Comparison of ENCODE assay signal across 1 cellular context in the genomic region with DNA sequence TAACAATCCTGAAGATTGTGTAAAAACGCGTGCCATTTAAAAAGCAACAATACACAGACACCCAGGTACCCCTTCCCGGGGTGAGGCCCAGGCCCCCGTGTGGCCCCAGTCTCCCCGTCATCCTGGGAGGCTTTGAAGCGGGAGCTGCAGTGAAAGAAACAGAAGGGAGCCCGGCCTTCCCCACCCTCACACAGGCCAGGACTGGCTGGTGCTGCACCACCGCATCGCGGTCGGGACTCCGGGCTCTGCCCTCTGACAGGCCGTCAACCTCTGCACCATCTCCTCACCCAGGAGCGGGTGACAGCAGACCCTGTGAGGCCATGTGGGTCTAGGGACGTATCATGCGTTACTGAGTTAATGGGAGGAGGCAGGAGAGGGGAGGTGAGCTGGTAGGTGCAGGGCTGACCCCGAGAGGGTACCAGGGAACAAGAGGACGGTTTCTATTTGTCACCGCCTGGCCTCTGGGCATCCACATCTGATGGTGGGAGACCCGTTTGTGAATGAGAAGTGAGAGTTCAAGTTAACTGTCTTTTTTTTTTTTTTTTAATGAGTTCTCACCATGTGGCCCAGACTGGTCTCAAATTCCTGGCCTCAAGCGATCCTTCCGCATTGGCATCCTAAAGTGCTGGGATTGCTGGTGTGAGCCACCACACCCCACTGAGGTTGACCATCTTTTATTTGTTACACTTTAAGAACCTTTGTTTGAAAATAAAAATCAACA.
TF ChIP-seq lines count a peak whose summit lies in the region.

No MANE protein-coding gene starts in this region.

TF ChIP-seq in WTC11, 78 proteins besides CTCF, POLR2A, EP300 and RAD21 (continued from another document):
- TF ChIP-seq TEAD1 (CRISPR knock-in tag; IDR thresholded peaks at IDR 0.05) (no peak), ZNF219 (CRISPR knock-in tag; IDR thresholded peaks at IDR 0.05; ENCODE audit: borderline replicate concordance) (no peak), EMX1 (CRISPR knock-in tag; IDR thresholded peaks at IDR 0.05) (no peak), MXD4 (CRISPR knock-in tag; IDR thresholded peaks at IDR 0.05; ENCODE audit: borderline replicate concordance) (no peak)
- TF ChIP-seq, protein P1, sequence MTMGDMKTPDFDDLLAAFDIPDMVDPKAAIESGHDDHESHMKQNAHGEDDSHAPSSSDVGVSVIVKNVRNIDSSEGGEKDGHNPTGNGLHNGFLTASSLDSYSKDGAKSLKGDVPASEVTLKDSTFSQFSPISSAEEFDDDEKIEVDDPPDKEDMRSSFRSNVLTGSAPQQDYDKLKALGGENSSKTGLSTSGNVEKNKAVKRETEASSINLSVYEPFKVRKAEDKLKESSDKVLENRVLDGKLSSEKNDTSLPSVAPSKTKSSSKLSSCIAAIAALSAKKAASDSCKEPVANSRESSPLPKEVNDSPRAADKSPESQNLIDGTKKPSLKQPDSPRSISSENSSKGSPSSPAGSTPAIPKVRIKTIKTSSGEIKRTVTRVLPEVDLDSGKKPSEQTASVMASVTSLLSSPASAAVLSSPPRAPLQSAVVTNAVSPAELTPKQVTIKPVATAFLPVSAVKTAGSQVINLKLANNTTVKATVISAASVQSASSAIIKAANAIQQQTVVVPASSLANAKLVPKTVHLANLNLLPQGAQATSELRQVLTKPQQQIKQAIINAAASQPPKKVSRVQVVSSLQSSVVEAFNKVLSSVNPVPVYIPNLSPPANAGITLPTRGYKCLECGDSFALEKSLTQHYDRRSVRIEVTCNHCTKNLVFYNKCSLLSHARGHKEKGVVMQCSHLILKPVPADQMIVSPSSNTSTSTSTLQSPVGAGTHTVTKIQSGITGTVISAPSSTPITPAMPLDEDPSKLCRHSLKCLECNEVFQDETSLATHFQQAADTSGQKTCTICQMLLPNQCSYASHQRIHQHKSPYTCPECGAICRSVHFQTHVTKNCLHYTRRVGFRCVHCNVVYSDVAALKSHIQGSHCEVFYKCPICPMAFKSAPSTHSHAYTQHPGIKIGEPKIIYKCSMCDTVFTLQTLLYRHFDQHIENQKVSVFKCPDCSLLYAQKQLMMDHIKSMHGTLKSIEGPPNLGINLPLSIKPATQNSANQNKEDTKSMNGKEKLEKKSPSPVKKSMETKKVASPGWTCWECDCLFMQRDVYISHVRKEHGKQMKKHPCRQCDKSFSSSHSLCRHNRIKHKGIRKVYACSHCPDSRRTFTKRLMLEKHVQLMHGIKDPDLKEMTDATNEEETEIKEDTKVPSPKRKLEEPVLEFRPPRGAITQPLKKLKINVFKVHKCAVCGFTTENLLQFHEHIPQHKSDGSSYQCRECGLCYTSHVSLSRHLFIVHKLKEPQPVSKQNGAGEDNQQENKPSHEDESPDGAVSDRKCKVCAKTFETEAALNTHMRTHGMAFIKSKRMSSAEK (CRISPR knock-in tag; IDR thresholded peaks at IDR 0.05; ENCODE audit: borderline replicate concordance), result no peak
